ENCODE assay signal across 11 cellular contexts in genomic region chr12:112427760-112428159, GRCh38.
"Had no signal": no experiment of that assay in that cellular context is flagged by ENCODE, and none has a peak within 500 bp of the region (broad histone marks: within the 10 kb centered on the region; RNA-seq: fewer than 3 reads in every experiment).

No MANE protein-coding gene starts in this region.

- H2AFZ ChIP-seq: GM23338 had no signal

- H3K4me3 ChIP-seq: GM23338 had no signal

- H3K9ac ChIP-seq: KMS-11 had no signal

- DNase-seq: H9, HCEC 1CT, HFFc6, IMR-90, Karpas-422, KBM-7 had no signal

- H3K4me2 ChIP-seq: GM23338, KMS-11 had no signal

- FAIRE-seq: H1, H54, HTR-8/SVneo had no signal

- ATAC-seq: GM23338 had no signal

- H3K27ac ChIP-seq: KMS-11 had no signal
